In genomic region chr5:172904312-172904642, GRCh38 we compare ENCODE assay signal across 11 cellular contexts. TPM values are rescaled to one million over a fixed set of nuclear protein-coding genes. Genes with fewer than 3 reads are reported as not detected.
DNase-seq lines count a peak whose midpoint lies in the region; ATAC-seq, FAIRE-seq and TF ChIP-seq lines count a peak whose summit lies in the region.
"Had no signal": no experiment of that assay in that cellular context is flagged by ENCODE, and none has a peak within 500 bp of the region (broad histone marks: within the 10 kb centered on the region; RNA-seq: fewer than 3 reads in every experiment).

No MANE protein-coding gene starts in this region.

- H3K27me3 ChIP-seq in GM23248 (replicated peaks; ENCODE audit: insufficient read depth) (no peaks in the 10 kb centered on the region), small intestine (ENCODE audit: control insufficient read depth in 2 of 2, insufficient read depth in 2 of 2, low read length in 2 of 2) (no peaks in the 10 kb centered on the region)
- H3K27me3 ChIP-seq in effector memory CD4-positive, alpha-beta T cell (replicated peaks; ENCODE audit: control insufficient read depth, insufficient read depth, low read length, poor library complexity, severe bottlenecking), result no peaks in the 10 kb centered on the region

- no peak overlapping the region for H3K4me3 Mint-ChIP-seq in brain
- H3K4me3 Mint-ChIP-seq: activated naive CD8-positive, alpha-beta T cell; CD4-positive, CD25-positive, alpha-beta regulatory T cell had no signal

- H3K4me3 ChIP-seq in GM23248 (no peak overlapping the region), kidney (ENCODE audit: low read length in 2 of 2) (no peak overlapping the region), small intestine (ENCODE audit: low read depth in 1 of 2, low read length in 2 of 2) (no peak overlapping the region)
- no peak overlapping the region for H3K4me3 ChIP-seq in effector memory CD4-positive, alpha-beta T cell (ENCODE audit: insufficient read depth, low read depth, low read length, poor library complexity, severe bottlenecking)

- H3K36me3 ChIP-seq in GM23248 (ENCODE audit: low read depth) (no peaks in the 10 kb centered on the region), kidney (ENCODE audit: control insufficient read depth in 1 of 2, insufficient read depth in 2 of 2, low read length in 2 of 2) (peaks cover 3 to 9% of the 10 kb centered on the region in 2 donors), small intestine (ENCODE audit: control insufficient read depth in 2 of 2, insufficient read depth in 2 of 2, low read length in 2 of 2) (no peaks in the 10 kb centered on the region)
- peaks cover 6% of the 10 kb centered on the region for H3K36me3 ChIP-seq in effector memory CD4-positive, alpha-beta T cell (ENCODE audit: control insufficient read depth, insufficient read depth, low read length)

- peaks cover 22% of the 10 kb centered on the region for H3K36me3 Mint-ChIP-seq in brain

- ATAC-seq in GM18520 (IDR thresholded peaks at IDR 0.05; ENCODE audit: unreplicated experiment), result no peak

- peak overlapping the region; percentile 16 to 88 (median 68) for H3K27ac Mint-ChIP-seq in brain
- H3K27ac Mint-ChIP-seq: activated naive CD8-positive, alpha-beta T cell had no signal

- H2AFZ ChIP-seq in GM23248, result no peak overlapping the region

- H3K9me2 ChIP-seq in GM23248 (ENCODE audit: insufficient read depth), result no peaks in the 10 kb centered on the region

- 77 to 78% methylated on average over 4 of the region's 4 CpGs for WGBS in GM23248 (ENCODE audit: low coverage in 1 of 2, low lambda C conversion rate in 2 of 2, missing lambda C conversion rate in 2 of 2), 2 experiments
- WGBS in small intestine, 3 donors, result 45 to 68% (median 46%) methylated on average over 4 of the region's 4 CpGs

- in situ Hi-C loops in GM23248 (cut with MboI), result loop anchor here (10.0 kb wide), 1 partner anchor 129 kb away; the partner anchor contains the start of gene DUSP1

- H3K4me1 ChIP-seq in GM23248 (ENCODE audit: insufficient read depth), result peaks cover 45% of the 10 kb centered on the region
- peaks cover 40 to 48% of the 10 kb centered on the region in 2 donors for H3K4me1 ChIP-seq in kidney (ENCODE audit: control insufficient read depth in 1 of 2, insufficient read depth in 1 of 2, low read depth in 1 of 2, low read length in 2 of 2)
- H3K4me1 ChIP-seq in small intestine (ENCODE audit: control insufficient read depth in 2 of 2, insufficient read depth in 1 of 2, low read depth in 1 of 2, low read length in 1 of 2), result peaks cover 4 to 7% of the 10 kb centered on the region in 2 donors
- no peaks in the 10 kb centered on the region for H3K4me1 ChIP-seq in effector memory CD4-positive, alpha-beta T cell (ENCODE audit: control insufficient read depth, insufficient read depth, low read length, poor library complexity, severe bottlenecking)

- H3K9me3 ChIP-seq in GM23248 (ENCODE audit: low read depth) (no peaks in the 10 kb centered on the region), kidney (ENCODE audit: control insufficient read depth in 1 of 2, low read length in 2 of 2) (no peaks in the 10 kb centered on the region), small intestine (ENCODE audit: control insufficient read depth, low read depth) (no peaks in the 10 kb centered on the region)
- H3K9me3 ChIP-seq in effector memory CD4-positive, alpha-beta T cell (ENCODE audit: control insufficient read depth, low read length), result no peaks in the 10 kb centered on the region

- H3K9me3 Mint-ChIP-seq in brain, result peaks cover 0 to 3% (median 0%) of the 10 kb centered on the region in 5 experiments
- H3K9me3 Mint-ChIP-seq: CD4-positive, CD25-positive, alpha-beta regulatory T cell had no signal

- TF ChIP-seq CTCF in brain (conservative IDR thresholded peaks at IDR 0.05) (no peak), kidney (IDR thresholded peaks at IDR 0.05; ENCODE audit: borderline replicate concordance, extremely low read depth, insufficient read depth) (no peak)

- intact Hi-C loops in kidney (cut with DNase I), result no loop called here

- H4K20me1 ChIP-seq in GM23248 (ENCODE audit: insufficient read depth), result no peaks in the 10 kb centered on the region

- H3F3A ChIP-seq in GM23248 (ENCODE audit: insufficient read depth), result peaks cover 62% of the 10 kb centered on the region

- peaks cover 41% of the 10 kb centered on the region for H3K4me1 Mint-ChIP-seq in brain
- H3K4me1 Mint-ChIP-seq: CD4-positive, CD25-positive, alpha-beta regulatory T cell had no signal

- DNase-seq in GM23248, result no peak
- no peak for DNase-seq in kidney
- DNase-seq in small intestine, result no peak
- no peak for DNase-seq in effector memory CD4-positive, alpha-beta T cell
- DNase-seq in activated T-cell treated with anti-CD3 and anti-CD28 coated beads, Interleukin-2, amount 50 U/mL, for 48 hours, result no peak
- no peak for DNase-seq in NCI-H524 (lab: John Stamatoyannopoulos, UW)
- DNase-seq: activated CD4-positive, alpha-beta T cell treated with anti-CD3 and anti-CD28 coated beads for 4 hours; CD4-positive, CD25-positive, alpha-beta regulatory T cell had no signal

- no peak for FAIRE-seq in kidney (lab: Jason Lieb, UNC)
- FAIRE-seq in small intestine (lab: Jason Lieb, UNC), result no peak

- H3K27ac ChIP-seq in GM23248, result peak overlapping the region; percentile 99
- peak overlapping the region; percentile 95 to 97 for H3K27ac ChIP-seq in kidney (ENCODE audit: low read depth in 2 of 2, low read length in 2 of 2)
- H3K27ac ChIP-seq in small intestine (ENCODE audit: low read depth in 1 of 2, low read length in 1 of 2), result peak overlapping the region; percentile 92 to 97
- H3K27ac ChIP-seq in effector memory CD4-positive, alpha-beta T cell (ENCODE audit: insufficient read depth, low read length, poor library complexity, severe bottlenecking), result no peak overlapping the region

- peak overlapping the region; percentile 62 for H3K4me2 ChIP-seq in GM23248 (ENCODE audit: unreplicated experiment)

- H3K79me2 ChIP-seq in GM23248 (ENCODE audit: insufficient read depth), result peaks cover 19% of the 10 kb centered on the region

- peak overlapping the region; percentile 75 for H3K9ac ChIP-seq in GM23248
- peak overlapping the region; percentile 54 to 81 for H3K9ac ChIP-seq in kidney (ENCODE audit: low read length in 2 of 2)

- H3K27me3 Mint-ChIP-seq in brain, result peaks cover 3% of the 10 kb centered on the region
- H3K27me3 Mint-ChIP-seq: activated naive CD8-positive, alpha-beta T cell; CD4-positive, CD25-positive, alpha-beta regulatory T cell had no signal

RNA-seq across cellular contexts. Expression of gene RPL26L1, which starts 54.9 kb away (rescaled TPM):
- total RNA-seq in GM23248 (2014; rRNA removed; shearing (Covaris generic)), result 24.3 and 30.7 TPM in 2 replicates
- polyA plus RNA-seq in GM23248 (2016; fragmentation: Nextera tagmentation; extraction: Ambion mirVana) (102 and 104 TPM in 2 replicates), brain (ENCODE audit: insufficient read depth, low read depth, low replicate concordance) (60.3 TPM), kidney (ENCODE audit: insufficient read depth, low read depth, low replicate concordance) (80.7 TPM), small intestine (10 to 100 TPM; 42.9 to 99.2 (median 43.5) TPM)
- 30.9 TPM for total RNA-seq in kidney
